ENCODE assay signal across 32 cellular contexts in genomic region chr5:56561455-56561854, GRCh38.
"Had no signal": no experiment of that assay in that cellular context is flagged by ENCODE, and none has a peak within 500 bp of the region (broad histone marks: within the 10 kb centered on the region; RNA-seq: fewer than 3 reads in every experiment).

No MANE protein-coding gene starts in this region.

- H3K27ac ChIP-seq: adrenal gland, body of pancreas, SJCRH30 had no signal

- H3K4me3 Mint-ChIP-seq: activated CD4-positive, alpha-beta memory T cell treated with anti-CD3 and anti-CD28 coated beads for 36 hours; activated CD4-positive, alpha-beta T cell treated with anti-CD3 and anti-CD28 coated beads for 36 hours; activated CD4-positive, alpha-beta T cell treated with anti-CD3 and anti-CD28 coated beads, Interleukin-2, amount 10 ng/mL, durations not matched to agents 7 days and 5 days; activated naive CD4-positive, alpha-beta T cell treated with anti-CD3 and anti-CD28 coated beads for 36 hours; activated T-cell treated with anti-CD3 and anti-CD28 coated beads, Interleukin-2, amount 50 U/mL, for 4 hours; activated T-helper 1 cell treated with anti-CD3 and anti-CD28 coated beads, Interleukin-12 subunit alpha, Interleukin-12 subunit beta, Interleukin-2, Interleukin-4 antibody, amounts not matched to agents 30 ng/mL and 10 ng/mL and 1 ng/mL, durations not matched to agents 14 hours and 24 hours and 36 hours; T-helper 1 cell treated with Interleukin-12 subunit alpha and Interleukin-12 subunit beta and Interleukin-4 antibody, amounts not matched to agents 30 μg/mL and 1 μg/mL, for 36 hours; T-helper 2 cell treated with Interferon-gamma antibody and Interleukin-4, amounts not matched to agents 5 μg/mL and 100 μg/mL, for 36 hours had no signal

- H3K9me3 Mint-ChIP-seq: activated CD4-positive, alpha-beta memory T cell treated with anti-CD3 and anti-CD28 coated beads for 36 hours; activated naive CD4-positive, alpha-beta T cell treated with anti-CD3 and anti-CD28 coated beads for 36 hours; activated T-cell treated with anti-CD3 and anti-CD28 coated beads, Interleukin-2, amount 50 U/mL, for 4 hours; activated T-helper 1 cell treated with anti-CD3 and anti-CD28 coated beads, Interleukin-12 subunit alpha, Interleukin-12 subunit beta, Interleukin-2, Interleukin-4 antibody, amounts not matched to agents 30 ng/mL and 10 ng/mL and 1 ng/mL, durations not matched to agents 14 hours and 24 hours and 36 hours; T-helper 1 cell treated with Interleukin-12 subunit alpha and Interleukin-12 subunit beta and Interleukin-4 antibody, amounts not matched to agents 30 μg/mL and 1 μg/mL, for 36 hours; T-helper 2 cell treated with Interferon-gamma antibody and Interleukin-4, amounts not matched to agents 5 μg/mL and 100 μg/mL, for 36 hours had no signal

- H3K4me3 ChIP-seq: adrenal gland, body of pancreas, breast epithelium, K562, SJCRH30 had no signal

- H3K4me2 ChIP-seq: SK-N-SH had no signal

- H3K27ac Mint-ChIP-seq: activated CD4-positive, alpha-beta memory T cell treated with anti-CD3 and anti-CD28 coated beads for 36 hours; activated CD4-positive, alpha-beta T cell treated with anti-CD3 and anti-CD28 coated beads for 36 hours; activated CD4-positive, alpha-beta T cell treated with anti-CD3 and anti-CD28 coated beads, Interleukin-2, amount 10 ng/mL, durations not matched to agents 7 days and 5 days; activated naive CD4-positive, alpha-beta T cell treated with anti-CD3 and anti-CD28 coated beads for 36 hours; activated naive CD4-positive, alpha-beta T cell treated with anti-CD3 and anti-CD28 coated beads, Interleukin-2, amount 50 U/mL, for 72 hours; activated T-helper 1 cell treated with anti-CD3 and anti-CD28 coated beads, Interleukin-12 subunit alpha, Interleukin-12 subunit beta, Interleukin-2, Interleukin-4 antibody, amounts not matched to agents 30 ng/mL and 10 ng/mL and 1 ng/mL, durations not matched to agents 14 hours and 24 hours and 36 hours; T-helper 1 cell treated with Interleukin-12 subunit alpha and Interleukin-12 subunit beta and Interleukin-4 antibody, amounts not matched to agents 30 μg/mL and 1 μg/mL, for 36 hours; T-helper 2 cell treated with Interferon-gamma antibody and Interleukin-4, amounts not matched to agents 5 μg/mL and 100 μg/mL, for 36 hours had no signal

- H3K4me1 ChIP-seq: adrenal gland, body of pancreas, breast epithelium, SJCRH30 had no signal

- DNase-seq: activated CD4-positive, alpha-beta memory T cell treated with anti-CD3 and anti-CD28 coated beads for 36 hours; activated CD4-positive, alpha-beta T cell treated with anti-CD3 and anti-CD28 coated beads for 36 hours; activated CD4-positive, alpha-beta T cell treated with anti-CD3 and anti-CD28 coated beads, Interleukin-2, amount 10 ng/mL, durations not matched to agents 7 days and 5 days; activated CD8-positive, alpha-beta memory T cell treated with anti-CD3 and anti-CD28 coated beads, Interleukin-2, amount 50 U/mL, for 4 hours; activated gamma-delta T cell treated with Interleukin-2 at 50 U/mL for 16 hours; activated naive CD4-positive, alpha-beta T cell treated with anti-CD3 and anti-CD28 coated beads for 36 hours; activated T-cell treated with anti-CD3 and anti-CD28 coated beads for 4 hours; activated T-cell treated with anti-CD3 and anti-CD28 coated beads, Interleukin-2, amount 50 U/mL, for 4 hours; adrenal gland; body of pancreas; caudate nucleus; IMR-90; NCI-H1092; NCI-H146; NCI-H187; NCI-H2029 treated with DMSO at 0.1 percent for 48 hours; NCI-H2107; NCI-H2171; NCI-H510A; NCI-H526; NCI-H774; SHP77; SJCRH30; SK-N-SH had no signal

- H3K36me3 Mint-ChIP-seq: activated CD4-positive, alpha-beta memory T cell treated with anti-CD3 and anti-CD28 coated beads for 36 hours had no signal

- H3K9ac ChIP-seq: SK-N-SH had no signal

- H3K27me3 Mint-ChIP-seq: activated CD4-positive, alpha-beta memory T cell treated with anti-CD3 and anti-CD28 coated beads for 36 hours; activated CD4-positive, alpha-beta T cell treated with anti-CD3 and anti-CD28 coated beads for 36 hours had no signal

- H3K9me3 ChIP-seq: adrenal gland, body of pancreas, breast epithelium, SJCRH30, SK-N-SH had no signal

- H3K36me3 ChIP-seq: adrenal gland, breast epithelium, SJCRH30 had no signal

- ATAC-seq: activated CD4-positive, alpha-beta T cell treated with anti-CD3 and anti-CD28 coated beads for 36 hours; activated CD4-positive, CD25-positive, alpha-beta regulatory T cell treated with anti-CD3 and anti-CD28 coated beads, Interleukin-2, amount 50 U/mL, for 24 hours; activated naive CD4-positive, alpha-beta T cell treated with anti-CD3 and anti-CD28 coated beads, Interleukin-2, amount 50 U/mL, for 72 hours; activated T-cell treated with anti-CD3 and anti-CD28 coated beads, Interleukin-2, amount 50 U/mL, for 4 hours; body of pancreas; K562; Panc1 had no signal

- H3K27me3 ChIP-seq: adrenal gland, body of pancreas, breast epithelium, SJCRH30 had no signal
